In genomic region chr15:90706394-90707327, GRCh38 we compare ENCODE assay signal across 16 cellular contexts. TPM values are rescaled to one million over a fixed set of nuclear protein-coding genes. Genes with fewer than 3 reads are reported as not detected.
DNase-seq lines count a peak whose midpoint lies in the region; ATAC-seq and TF ChIP-seq lines count a peak whose summit lies in the region.
"Had no signal": no experiment of that assay in that cellular context is flagged by ENCODE, and none has a peak within 500 bp of the region (broad histone marks: within the 10 kb centered on the region; RNA-seq: fewer than 3 reads in every experiment).

No MANE protein-coding gene starts in this region.

- H3K27ac ChIP-seq in upper lobe of left lung, result no peak overlapping the region
- H3K27ac ChIP-seq: foreskin keratinocyte, left ventricle myocardium inferior had no signal

- TF ChIP-seq RAD21 in Ishikawa (IDR thresholded peaks at IDR 0.05; ENCODE audit: low read depth), result no peak

- 91 to 95% methylated on average over 7 of the region's 7 CpGs for WGBS in upper lobe of left lung, 2 donors

- no peak for ATAC-seq in activated T-helper 17 cell treated with anti-CD3 and anti-CD28 coated beads, Interleukin-2, amount 50 U/mL, for 72 hours (replicated peaks)
- ATAC-seq in HG03521 (IDR thresholded peaks at IDR 0.05; ENCODE audit: unreplicated experiment), result no peak
- ATAC-seq in upper lobe of left lung (ENCODE audit: low FRiP score in 2 of 2), result no peak
- no peak for ATAC-seq in activated T-cell treated with anti-CD3 and anti-CD28 coated beads, Interleukin-2, amount 50 U/mL, for 4 hours
- ATAC-seq: activated naive CD8-positive, alpha-beta T cell treated with anti-CD3 and anti-CD28 coated beads, Interleukin-2, amount 50 U/mL, for 24 hours; foreskin keratinocyte had no signal

- no peaks in the 10 kb centered on the region for H3K27me3 Mint-ChIP-seq in activated T-helper 17 cell treated with anti-CD3 and anti-CD28 coated beads, Interleukin-2, amount 50 U/mL, for 72 hours
- no peaks in the 10 kb centered on the region for H3K27me3 Mint-ChIP-seq in activated T-cell treated with anti-CD3 and anti-CD28 coated beads, Interleukin-2, amount 50 U/mL, for 4 hours (ENCODE audit: low read depth)
- H3K27me3 Mint-ChIP-seq: activated naive CD8-positive, alpha-beta T cell treated with anti-CD3 and anti-CD28 coated beads, Interleukin-2, amount 50 U/mL, for 24 hours had no signal

- H3K27ac Mint-ChIP-seq in activated T-helper 17 cell treated with anti-CD3 and anti-CD28 coated beads, Interleukin-2, amount 50 U/mL, for 72 hours, result peak overlapping the region; percentile 43
- H3K27ac Mint-ChIP-seq: activated naive CD8-positive, alpha-beta T cell treated with anti-CD3 and anti-CD28 coated beads, Interleukin-2, amount 50 U/mL, for 24 hours; progenitor cell of endocrine pancreas had no signal

- H3K9me3 Mint-ChIP-seq in activated T-helper 17 cell treated with anti-CD3 and anti-CD28 coated beads, Interleukin-2, amount 50 U/mL, for 72 hours, result no peaks in the 10 kb centered on the region
- peaks cover 13% of the 10 kb centered on the region for H3K9me3 Mint-ChIP-seq in activated T-cell treated with anti-CD3 and anti-CD28 coated beads, Interleukin-2, amount 50 U/mL, for 4 hours

- H3K27me3 ChIP-seq in upper lobe of left lung, result no peaks in the 10 kb centered on the region
- H3K27me3 ChIP-seq: foreskin keratinocyte had no signal

- H3K9me3 ChIP-seq in upper lobe of left lung, result no peaks in the 10 kb centered on the region

- H3K4me3 ChIP-seq in upper lobe of left lung, result no peak overlapping the region
- H3K4me3 ChIP-seq: left ventricle myocardium inferior had no signal

- DNase-seq in COLO668 (lab: John Stamatoyannopoulos, UW; ENCODE audit: unreplicated experiment) (peak; percentile 15), NCI-H2171 treated with DMSO at 0.1 percent for 48 hours (lab: John Stamatoyannopoulos, UW) (peak; percentile 76), NCI-H1930 (lab: John Stamatoyannopoulos, UW) (no peak), upper lobe of left lung (no peak)
- no peak for DNase-seq in activated T-cell treated with anti-CD3 and anti-CD28 coated beads, Interleukin-2, amount 50 U/mL, for 4 hours
- DNase-seq: activated CD4-positive, alpha-beta T cell treated with anti-CD3 and anti-CD28 coated beads, Interleukin-2, amount 50 U/mL, for 1 hour; activated naive CD8-positive, alpha-beta T cell treated with anti-CD3 and anti-CD28 coated beads, Interleukin-2, amount 50 U/mL, for 24 hours; activated T-cell treated with anti-CD3 and anti-CD28 coated beads, Interleukin-2, amount 50 U/mL, for 1 hour; Calu3; central memory CD4-positive, alpha-beta T cell; foreskin keratinocyte; left ventricle myocardium inferior had no signal

- H3K4me1 Mint-ChIP-seq in activated T-helper 17 cell treated with anti-CD3 and anti-CD28 coated beads, Interleukin-2, amount 50 U/mL, for 72 hours, result no peaks in the 10 kb centered on the region
- peaks cover 5% of the 10 kb centered on the region for H3K4me1 Mint-ChIP-seq in activated T-cell treated with anti-CD3 and anti-CD28 coated beads, Interleukin-2, amount 50 U/mL, for 4 hours (ENCODE audit: low read depth)

- no peaks in the 10 kb centered on the region for H3K36me3 ChIP-seq in upper lobe of left lung
- H3K36me3 ChIP-seq: left ventricle myocardium inferior had no signal

- no peak for TF ChIP-seq EP300 in Ishikawa (IDR thresholded peaks at IDR 0.05; ENCODE audit: borderline replicate concordance)
- no peak for TF ChIP-seq EP300 in upper lobe of left lung (IDR thresholded peaks at IDR 0.05)

- H3K4me3 Mint-ChIP-seq in activated T-helper 17 cell treated with anti-CD3 and anti-CD28 coated beads, Interleukin-2, amount 50 U/mL, for 72 hours, result no peak overlapping the region
- no peak overlapping the region for H3K4me3 Mint-ChIP-seq in activated T-cell treated with anti-CD3 and anti-CD28 coated beads, Interleukin-2, amount 50 U/mL, for 4 hours
- H3K4me3 Mint-ChIP-seq: activated naive CD8-positive, alpha-beta T cell treated with anti-CD3 and anti-CD28 coated beads, Interleukin-2, amount 50 U/mL, for 24 hours had no signal

- H3K36me3 Mint-ChIP-seq in activated T-helper 17 cell treated with anti-CD3 and anti-CD28 coated beads, Interleukin-2, amount 50 U/mL, for 72 hours (ENCODE audit: low read depth), result no peaks in the 10 kb centered on the region
- peaks cover 3% of the 10 kb centered on the region for H3K36me3 Mint-ChIP-seq in activated T-cell treated with anti-CD3 and anti-CD28 coated beads, Interleukin-2, amount 50 U/mL, for 4 hours (ENCODE audit: insufficient read depth)

- peaks cover 0 to 6% (median 1%) of the 10 kb centered on the region in 4 donors for H3K4me1 ChIP-seq in upper lobe of left lung
- H3K4me1 ChIP-seq: foreskin keratinocyte had no signal

- TF ChIP-seq POLR2A in upper lobe of left lung (IDR thresholded peaks at IDR 0.05), result no peak

- TF ChIP-seq CTCF in upper lobe of left lung (IDR thresholded peaks at IDR 0.05), result no peak

TF ChIP-seq in Ishikawa, 13 proteins besides CTCF, POLR2A, EP300 and RAD21:
- TF ChIP-seq CEBPB (IDR thresholded peaks at IDR 0.05) (no peak), NFIC (IDR thresholded peaks at IDR 0.05) (peak; percentile 72)

RNA-seq across cellular contexts. Expression of gene BLM, which starts 10.5 kb away (rescaled TPM):
- total RNA-seq in activated T-helper 17 cell treated with anti-CD3 and anti-CD28 coated beads, Interleukin-2, amount 50 U/mL, for 72 hours, result 10 to 100 TPM; 68.2 to 81.4 TPM
- total RNA-seq in upper lobe of left lung, result 10 to 100 TPM in 1 of 6 donors, 1 to 10 TPM in 3, under 1 TPM in 2; 0.76 to 31.4 (median 2.6) TPM
- total RNA-seq in activated T-cell treated with anti-CD3 and anti-CD28 coated beads, Interleukin-2, amount 50 U/mL, for 4 hours, result 10 to 100 TPM; 21.4 to 25.6 (median 23.5) TPM

Comparison
In these comparisons a context has a peak if more than half of its experiments do, and no peak if none do; other contexts are left out.
1. DNase-seq: peak in COLO668 (single experiment) and NCI-H2171 treated with DMSO at 0.1 percent for 48 hours (single experiment); none in NCI-H1930 (0 of 2), upper lobe of left lung (0 of 2) and activated T-cell treated with anti-CD3 and anti-CD28 coated beads, Interleukin-2, amount 50 U/mL, for 4 hours (single experiment).